Comparison of ENCODE assay signal across 14 cellular contexts in genomic region chr22:46767249-46767985, GRCh38. TPM values are rescaled to one million over a fixed set of nuclear protein-coding genes. Genes with fewer than 3 reads are reported as not detected.
DNase-seq lines count a peak whose midpoint lies in the region; ATAC-seq and TF ChIP-seq lines count a peak whose summit lies in the region.
"Had no signal": no experiment of that assay in that cellular context is flagged by ENCODE, and none has a peak within 500 bp of the region (broad histone marks: within the 10 kb centered on the region; RNA-seq: fewer than 3 reads in every experiment).

No MANE protein-coding gene starts in this region.

- H3K79me1 ChIP-seq in H9 (ENCODE audit: insufficient read depth, low read depth, low read length, poor library complexity, severe bottlenecking): peaks cover 3% of the 10 kb centered on the region

- H3T11ph ChIP-seq in H9 (ENCODE audit: low read length): no peak overlapping the region

- no peak overlapping the region for H2AK5ac ChIP-seq in H9 (ENCODE audit: insufficient read length, low read length)

- no peak overlapping the region for H2BK12ac ChIP-seq in H9 (ENCODE audit: insufficient read length, low read depth, low read length)

- no peak overlapping the region for H3K9ac ChIP-seq in H9 (ENCODE audit: extremely low read depth, insufficient read length, low read length)

- H3K14ac ChIP-seq in H9 (ENCODE audit: insufficient read depth, low read length): no peak overlapping the region

- no peak overlapping the region for H3K23ac ChIP-seq in H9 (ENCODE audit: insufficient read length, low read depth, low read length)

- POLR2A ChIA-PET in naive thymus-derived CD8-positive, alpha-beta T cell (lab: Charles Lee): interaction anchor here (1.0 kb wide), 1 partner anchor 12 kb away, joined by 3 read pairs; no protein-coding TSS in a partner anchor

- no CpG with 5 or more reads among the region's 11 CpGs for WGBS in H9 (ENCODE audit: extremely low coverage, insufficient read length, low lambda C conversion rate)

- no peak overlapping the region for H3K4ac ChIP-seq in H9 (ENCODE audit: low read depth, low read length)

- H2BK5ac ChIP-seq in H9 (ENCODE audit: insufficient read length, low read length): no peak overlapping the region

- no peak overlapping the region for H3K27ac ChIP-seq in H9 (ENCODE audit: insufficient read length, low read depth, low read length)
- peak overlapping the region; percentile 72 for H3K27ac ChIP-seq in angular gyrus (ENCODE audit: low read depth, low read length)
- H3K27ac ChIP-seq: colonic mucosa, foreskin keratinocyte had no signal

- no peak for ATAC-seq in naive thymus-derived CD8-positive, alpha-beta T cell
- ATAC-seq in HG02588 (IDR thresholded peaks at IDR 0.05; ENCODE audit: unreplicated experiment): no peak
- ATAC-seq: foreskin keratinocyte had no signal

- intact Hi-C loops in CD14-positive monocyte (cut with micrococcal nuclease): no loop called here

- no peak overlapping the region for H4K91ac ChIP-seq in H9 (ENCODE audit: insufficient read length, low read depth, low read length)

- no peaks in the 10 kb centered on the region for H3K27me3 Mint-ChIP-seq in CD14-positive monocyte (ENCODE audit: low read depth in 3 of 3)
- H3K27me3 Mint-ChIP-seq in H9 (ENCODE audit: low read depth): no peaks in the 10 kb centered on the region
- no peaks in the 10 kb centered on the region for H3K27me3 Mint-ChIP-seq in naive thymus-derived CD8-positive, alpha-beta T cell

- no peak overlapping the region for H2BK15ac ChIP-seq in H9 (ENCODE audit: low read depth, low read length)

- no peak overlapping the region for H2BK20ac ChIP-seq in H9 (ENCODE audit: low read depth, low read length, poor library complexity, severe bottlenecking)

- H3K9me3 ChIP-seq in H9 (ENCODE audit: control insufficient read depth, low read depth, low read length): no peaks in the 10 kb centered on the region
- H3K9me3 ChIP-seq: colonic mucosa, MG63 had no signal

- peaks cover 2% of the 10 kb centered on the region for H4K20me1 ChIP-seq in H9 (ENCODE audit: control insufficient read depth, insufficient read depth, insufficient read length)

- H4K5ac ChIP-seq in H9 (ENCODE audit: insufficient read length, low read depth, low read length): no peak overlapping the region

- DNase-seq in CD14-positive monocyte (ENCODE audit: low spot score): no peak
- DNase-seq in H9: no peak
- DNase-seq in naive thymus-derived CD8-positive, alpha-beta T cell: no peak
- no peak for DNase-seq in KG1 (lab: John Stamatoyannopoulos, UW)
- DNase-seq in NCI-H446 (lab: John Stamatoyannopoulos, UW): no peak
- no peak for DNase-seq in NCI-H69 (lab: John Stamatoyannopoulos, UW)
- DNase-seq: activated CD8-positive, alpha-beta memory T cell treated with anti-CD3 and anti-CD28 coated beads, Interleukin-2, amount 50 U/mL, for 48 hours; colonic mucosa; foreskin keratinocyte; MG63; stimulated activated CD4-positive, alpha-beta T cell treated with anti-CD3 and anti-CD28 coated beads, Interleukin-4, amount 100 ng/mL, for 4 hours; SW 1271 had no signal

- peaks cover 8% of the 10 kb centered on the region for H3K23me2 ChIP-seq in H9 (ENCODE audit: insufficient read length, low read depth, low read length, poor library complexity, severe bottlenecking)

- peaks cover 23% of the 10 kb centered on the region; the same call in 1 of the 2 replicates for H3K79me2 ChIP-seq in H9 (ENCODE audit: insufficient read depth, low read length)

- no peak overlapping the region for H2BK120ac ChIP-seq in H9 (ENCODE audit: low read depth, low read length, poor library complexity, severe bottlenecking)

- TF ChIP-seq CTCF in CD14-positive monocyte (IDR thresholded peaks at IDR 0.05): no peak
- TF ChIP-seq CTCF in H9 (conservative IDR thresholded peaks at IDR 0.05): no peak

- H3K27ac Mint-ChIP-seq in CD14-positive monocyte (peak overlapping the region in 5 of 7 donors; percentile 30 to 74 (median 69)), H9 (peak overlapping the region; percentile 16 to 81 (median 17); a peak in 4 of 7 replicates)
- H3K27ac Mint-ChIP-seq in naive thymus-derived CD8-positive, alpha-beta T cell: peak overlapping the region; percentile 72 to 96 (median 88)

- H3K18ac ChIP-seq in H9 (ENCODE audit: insufficient read length, low read depth, low read length): no peak overlapping the region

- H4K8ac ChIP-seq in H9 (replicated peaks; ENCODE audit: insufficient read length, low read depth, low read length): no peak overlapping the region

- no peaks in the 10 kb centered on the region for H3K4me1 ChIP-seq in H9 (ENCODE audit: insufficient read depth, low read length)
- H3K4me1 ChIP-seq: foreskin keratinocyte had no signal

- H3K9me3 Mint-ChIP-seq in CD14-positive monocyte (peaks cover 0 to 2% (median 0%) of the 10 kb centered on the region in 7 donors), H9 (no peaks in the 10 kb centered on the region)
- no peaks in the 10 kb centered on the region for H3K9me3 Mint-ChIP-seq in naive thymus-derived CD8-positive, alpha-beta T cell

- H3K27me3 ChIP-seq in H9 (ENCODE audit: insufficient read depth, low read length): no peaks in the 10 kb centered on the region
- H3K27me3 ChIP-seq: colonic mucosa, foreskin keratinocyte, MG63 had no signal

- H3K4me1 Mint-ChIP-seq in CD14-positive monocyte: peaks cover 73% of the 10 kb centered on the region
- H3K4me1 Mint-ChIP-seq in H9: peaks cover 5 to 11% of the 10 kb centered on the region in 2 experiments
- peaks cover 46 to 85% (median 80%) of the 10 kb centered on the region in 4 donors for H3K4me1 Mint-ChIP-seq in naive thymus-derived CD8-positive, alpha-beta T cell

- H3K36me3 Mint-ChIP-seq in CD14-positive monocyte (peaks cover 36 to 60% of the 10 kb centered on the region in 2 donors), H9 (ENCODE audit: insufficient read depth in 1 of 3, low read depth in 3 of 3) (peaks cover 0 to 19% (median 3%) of the 10 kb centered on the region in 3 experiments; a peak in 4 of 7 replicates)
- peaks cover 0 to 49% (median 0%) of the 10 kb centered on the region in 3 donors for H3K36me3 Mint-ChIP-seq in naive thymus-derived CD8-positive, alpha-beta T cell

- H3K4me3 Mint-ChIP-seq in CD14-positive monocyte (peak overlapping the region in 1 of 2 donors; percentile 32), H9 (no peak overlapping the region; a peak in 1 of 5 replicates)
- H3K4me3 Mint-ChIP-seq in naive thymus-derived CD8-positive, alpha-beta T cell: peak overlapping the region in 8 of 10 donors; percentile 1 to 69 (median 26)

- H3K4me2 ChIP-seq in H9 (ENCODE audit: insufficient read depth, insufficient read length, low read length): no peak overlapping the region

- H2AFZ ChIP-seq in H9 (ENCODE audit: low read length): no peak overlapping the region

- H3K56ac ChIP-seq in H9 (ENCODE audit: insufficient read length, low read depth, low read length): no peak overlapping the region

RNA-seq across cellular contexts. Expression of gene TBC1D22A, which starts 5.0 kb away (rescaled TPM):
- 10 to 100 TPM; 25.9 to 29.5 TPM for polyA plus RNA-seq in CD14-positive monocyte
- 19.3 and 20.8 TPM in 2 replicates for total RNA-seq in H9 (2021)
- 10 to 100 TPM; 51.2 to 57.2 TPM for total RNA-seq in naive thymus-derived CD8-positive, alpha-beta T cell
- 10 to 100 TPM; 23.0 to 24.6 (median 23.3) TPM for polyA plus RNA-seq in naive thymus-derived CD8-positive, alpha-beta T cell

RNA-seq across cellular contexts. Expression of gene CERK, which starts 29.4 kb away (rescaled TPM):
- polyA plus RNA-seq in CD14-positive monocyte: 10 to 100 TPM; 22.4 to 24.5 TPM
- 46.3 and 47.1 TPM in 2 replicates for total RNA-seq in H9 (2021)
- 100 to 1,000 TPM; 175 to 185 TPM for total RNA-seq in naive thymus-derived CD8-positive, alpha-beta T cell
- 10 to 100 TPM; 39.4 to 61.2 (median 41.6) TPM for polyA plus RNA-seq in naive thymus-derived CD8-positive, alpha-beta T cell

Comparison
In these comparisons a context has a peak if more than half of its experiments do, and no peak if none do; other contexts are left out.
1. H3K27ac Mint-ChIP-seq: peak in every context shown above with its lines; median percentile 88 in naive thymus-derived CD8-positive, alpha-beta T cell; 69 in CD14-positive monocyte; 17 in H9.
2. H3K4me3 Mint-ChIP-seq: peak in naive thymus-derived CD8-positive, alpha-beta T cell (8 of 10); none in H9 (0 of 2).